ENCODE assay signal across 24 cellular contexts in genomic region chr3:66928252-66928651, GRCh38.
"Had no signal": no experiment of that assay in that cellular context is flagged by ENCODE, and none has a peak within 500 bp of the region (broad histone marks: within the 10 kb centered on the region; RNA-seq: fewer than 3 reads in every experiment).

No MANE protein-coding gene starts in this region.

- H3K9me3 ChIP-seq: colonic mucosa, esophagus muscularis mucosa, esophagus squamous epithelium, gastrocnemius medialis, gastroesophageal sphincter, heart left ventricle, heart right ventricle had no signal

- H3K27me3 ChIP-seq: colonic mucosa, esophagus muscularis mucosa, gastrocnemius medialis had no signal

- H3K36me3 ChIP-seq: colonic mucosa, esophagus muscularis mucosa, esophagus squamous epithelium, gastrocnemius medialis, gastroesophageal sphincter, heart left ventricle, heart right ventricle had no signal

- DNase-seq: colonic mucosa; cortex of kidney; dermis blood vessel endothelial cell; dorsolateral prefrontal cortex; effector CD4-positive, alpha-beta T cell; effector memory CD4-positive, alpha-beta T cell; effector memory CD8-positive, alpha-beta T cell; endodermal cell; erythroblast; esophagus squamous epithelium; foreskin fibroblast; foreskin keratinocyte; foreskin melanocyte; gastrocnemius medialis; glutamatergic neuron; head of caudate nucleus; heart left ventricle; heart right ventricle had no signal

- H3K27ac Mint-ChIP-seq: dendritic cell treated with granulocyte-macrophage colony-stimulating factor and Interleukin-4, amounts not matched to agents 40 ng/mL and 50 ng/mL, for 4 days; effector memory CD8-positive, alpha-beta T cell; endodermal cell had no signal

- H3K4me1 ChIP-seq: colonic mucosa, esophagus muscularis mucosa, esophagus squamous epithelium, foreskin keratinocyte, gastrocnemius medialis, gastroesophageal sphincter, heart left ventricle, heart right ventricle had no signal

- H3K4me3 ChIP-seq: colonic mucosa, coronary artery, dorsolateral prefrontal cortex, esophagus muscularis mucosa, esophagus squamous epithelium, gastrocnemius medialis, gastroesophageal sphincter, heart left ventricle, heart right ventricle had no signal

- ATAC-seq: effector memory CD8-positive, alpha-beta T cell; esophagus mucosa; foreskin keratinocyte; gastrocnemius medialis; gastroesophageal sphincter; heart left ventricle; heart right ventricle had no signal

- H3K4me3 Mint-ChIP-seq: dendritic cell treated with granulocyte-macrophage colony-stimulating factor and Interleukin-4, amounts not matched to agents 40 ng/mL and 50 ng/mL, for 4 days; effector memory CD8-positive, alpha-beta T cell; endodermal cell had no signal

- H3K27ac ChIP-seq: colonic mucosa, coronary artery, dorsolateral prefrontal cortex, epithelial cell of prostate, esophagus muscularis mucosa, esophagus squamous epithelium, foreskin keratinocyte, gastrocnemius medialis, gastroesophageal sphincter, heart left ventricle, heart right ventricle had no signal
